In genomic region chr6:78910611-78911134, GRCh38 we compare ENCODE assay signal across 8 cellular contexts. TPM values are rescaled to one million over a fixed set of nuclear protein-coding genes. Genes with fewer than 3 reads are reported as not detected.
A peak's percentile ranks its signal among the peaks of the same experiment; 100 is the strongest.
DNase-seq lines count a peak whose midpoint lies in the region; ATAC-seq and TF ChIP-seq lines count a peak whose summit lies in the region.

No MANE protein-coding gene starts in this region.

- H2BK5ac ChIP-seq in H9 (ENCODE audit: insufficient read length, low read length) = no peak overlapping the region

- no peak overlapping the region for H2BK20ac ChIP-seq in H9 (ENCODE audit: low read depth, low read length, poor library complexity, severe bottlenecking)

- peaks cover 13 to 14% of the 10 kb centered on the region in 2 experiments for H3K4me1 Mint-ChIP-seq in H9

- peaks cover 8% of the 10 kb centered on the region for H3K23me2 ChIP-seq in H9 (ENCODE audit: insufficient read length, low read depth, low read length, poor library complexity, severe bottlenecking)

- no peaks in the 10 kb centered on the region for H3K9me3 ChIP-seq in H9 (ENCODE audit: control insufficient read depth, low read depth, low read length)

- no peak overlapping the region for H3K18ac ChIP-seq in H9 (ENCODE audit: insufficient read length, low read depth, low read length)

- intact Hi-C loops in Right ventricle myocardium superior (cut with DNase I) = no loop called here
- intact Hi-C loops in posterior cingulate gyrus (cut with DNase I) = no loop called here

- H2AK5ac ChIP-seq in H9 (ENCODE audit: insufficient read length, low read length) = no peak overlapping the region

- ATAC-seq in GM18502 (IDR thresholded peaks at IDR 0.05; ENCODE audit: poor library complexity, unreplicated experiment) (peak; percentile 71), Right ventricle myocardium superior (ENCODE audit: poor library complexity) (peak; percentile 80)

- H3K4me1 ChIP-seq in H9 (ENCODE audit: insufficient read depth, low read length) = no peaks in the 10 kb centered on the region

- H3K14ac ChIP-seq in H9 (ENCODE audit: insufficient read depth, low read length) = no peak overlapping the region

- no peak overlapping the region for H4K91ac ChIP-seq in H9 (ENCODE audit: insufficient read length, low read depth, low read length)

- no peak for TF ChIP-seq CTCF in H9 (conservative IDR thresholded peaks at IDR 0.05)

- no peak overlapping the region for H4K5ac ChIP-seq in H9 (ENCODE audit: insufficient read length, low read depth, low read length)

- peaks cover 27% of the 10 kb centered on the region for H3K27me3 Mint-ChIP-seq in H9 (ENCODE audit: low read depth)

- no peak overlapping the region for H3K9ac ChIP-seq in H9 (ENCODE audit: extremely low read depth, insufficient read length, low read length)

- H2BK15ac ChIP-seq in H9 (ENCODE audit: low read depth, low read length) = no peak overlapping the region

- H2BK120ac ChIP-seq in H9 (ENCODE audit: low read depth, low read length, poor library complexity, severe bottlenecking) = no peak overlapping the region

- H2AFZ ChIP-seq in H9 (ENCODE audit: low read length) = no peak overlapping the region

- DNase-seq in H9 (peak; percentile 74), Right ventricle myocardium superior (peak; percentile 49), posterior cingulate gyrus (peak in 8 of 10 donors; percentile 8 to 87 (median 32)), NCI-H2196 treated with DMSO at 0.1 percent for 48 hours (lab: John Stamatoyannopoulos, UW; ENCODE audit: unreplicated experiment) (no peak), NCI-H1092 treated with DMSO at 0.1 percent for 48 hours (lab: John Stamatoyannopoulos, UW) (no peak), NCI-H510A treated with DMSO at 0.1 percent for 48 hours (lab: John Stamatoyannopoulos, UW) (no peak)
- DNase-seq in activated CD4-positive, CD25-positive, alpha-beta regulatory T cell treated with anti-CD3 and anti-CD28 coated beads, Interleukin-2, amount 50 U/mL, for 72 hours = peak; percentile 31

- no peaks in the 10 kb centered on the region; a peak in 1 of 7 replicates for H3K36me3 Mint-ChIP-seq in H9 (ENCODE audit: insufficient read depth in 1 of 3, low read depth in 3 of 3)

- no peak overlapping the region for H3K27ac Mint-ChIP-seq in H9

- no peak overlapping the region for H3K56ac ChIP-seq in H9 (ENCODE audit: insufficient read length, low read depth, low read length)

- H3T11ph ChIP-seq in H9 (ENCODE audit: low read length) = no peak overlapping the region

- no peak overlapping the region for H3K23ac ChIP-seq in H9 (ENCODE audit: insufficient read length, low read depth, low read length)

- H3K9me3 Mint-ChIP-seq in H9 = no peaks in the 10 kb centered on the region

- H3K27ac ChIP-seq in H9 (ENCODE audit: insufficient read length, low read depth, low read length) = no peak overlapping the region

- H2BK12ac ChIP-seq in H9 (ENCODE audit: insufficient read length, low read depth, low read length) = no peak overlapping the region

- H3K4ac ChIP-seq in H9 (ENCODE audit: low read depth, low read length) = no peak overlapping the region

- H4K20me1 ChIP-seq in H9 (ENCODE audit: control insufficient read depth, insufficient read depth, insufficient read length) = no peaks in the 10 kb centered on the region

- no peaks in the 10 kb centered on the region; the same call in 1 of the 2 replicates for H3K27me3 ChIP-seq in H9 (ENCODE audit: insufficient read depth, low read length)

- no peaks in the 10 kb centered on the region for H3K79me2 ChIP-seq in H9 (ENCODE audit: insufficient read depth, low read length)

- H3K4me2 ChIP-seq in H9 (ENCODE audit: insufficient read depth, insufficient read length, low read length) = peak overlapping the region; percentile 39

- peak overlapping the region; percentile 61 to 72 for H3K4me3 Mint-ChIP-seq in H9

- no peaks in the 10 kb centered on the region for H3K79me1 ChIP-seq in H9 (ENCODE audit: insufficient read depth, low read depth, low read length, poor library complexity, severe bottlenecking)

- no CpG with 5 or more reads among the region's 47 CpGs for WGBS in H9 (ENCODE audit: extremely low coverage, insufficient read length, low lambda C conversion rate)

- H4K8ac ChIP-seq in H9 (replicated peaks; ENCODE audit: insufficient read length, low read depth, low read length) = no peak overlapping the region

RNA-seq across cellular contexts. Expression of gene IRAK1BP1, which starts 43.3 kb away (rescaled TPM):
- total RNA-seq in H9 (2021) (3.8 and 4.0 TPM in 2 replicates), Right ventricle myocardium superior (4.4 TPM)

Comparison
In these comparisons a context has a peak if more than half of its experiments do, and no peak if none do; other contexts are left out.
1. DNase-seq: peak in H9 (single experiment), activated CD4-positive, CD25-positive, alpha-beta regulatory T cell treated with anti-CD3 and anti-CD28 coated beads, Interleukin-2, amount 50 U/mL, for 72 hours (single experiment), Right ventricle myocardium superior (single experiment) and posterior cingulate gyrus (8 of 10); none in NCI-H2196 treated with DMSO at 0.1 percent for 48 hours (single experiment), NCI-H1092 treated with DMSO at 0.1 percent for 48 hours (single experiment) and NCI-H510A treated with DMSO at 0.1 percent for 48 hours (single experiment).